1 cellular context compared by ENCODE assay signal in genomic region chr1:224067621-224068457, GRCh38.
A peak's percentile ranks its signal among the peaks of the same experiment; 100 is the strongest.
TF ChIP-seq lines count a peak whose summit lies in the region.

No MANE protein-coding gene starts in this region.

TF ChIP-seq in HEK293, 187 proteins besides CTCF, POLR2A, EP300 and RAD21 (continued from another document):
- 0 out of 2 replicates have a peak, but pooled peaks have one; percentile 34 for TF ChIP-seq HIC1 (tag by site-specific recombination; IDR thresholded peaks at IDR 0.05)
- peak; percentile 22; the same call in 1 of the 2 replicates for TF ChIP-seq TSHZ1 (tag by site-specific recombination; IDR thresholded peaks at IDR 0.05; ENCODE audit: borderline replicate concordance)
- peak; percentile 41; the same call in 1 of the 2 replicates for TF ChIP-seq ZNF660 (tag by site-specific recombination; IDR thresholded peaks at IDR 0.05)
- no peak for TF ChIP-seq ZNF133 (tag by site-specific recombination; IDR thresholded peaks at IDR 0.05)
- 0 out of 2 replicates have a peak, but pooled peaks have one; percentile 21 for TF ChIP-seq ZNF692 (tag by site-specific recombination; IDR thresholded peaks at IDR 0.05)
- peak; percentile 80 for TF ChIP-seq ZNF629 (tag by site-specific recombination; IDR thresholded peaks at IDR 0.05)
- peak; percentile 52; the same call in 1 of the 2 replicates for TF ChIP-seq ZFP37 (tag by site-specific recombination; IDR thresholded peaks at IDR 0.05)
- peak; percentile 57; the same call in 1 of the 2 replicates for TF ChIP-seq ZNF394 (tag by site-specific recombination; IDR thresholded peaks at IDR 0.05; ENCODE audit: borderline replicate concordance)
- peak; percentile 99 for TF ChIP-seq SP7 (tag by site-specific recombination; IDR thresholded peaks at IDR 0.05)
- peak; percentile 24; the same call in 1 of the 2 replicates for TF ChIP-seq ZNF600 (tag by site-specific recombination; IDR thresholded peaks at IDR 0.05)
- no peak for TF ChIP-seq ZNF501 (tag by site-specific recombination; IDR thresholded peaks at IDR 0.05)
- TF ChIP-seq PATZ1 (tag by site-specific recombination; IDR thresholded peaks at IDR 0.05) = 0 out of 2 replicates have a peak, but pooled peaks have one; percentile 12
- TF ChIP-seq ZNF184 (tag by site-specific recombination; IDR thresholded peaks at IDR 0.05) = peak; percentile 43; the same call in 1 of the 2 replicates
- TF ChIP-seq PRDM1 (tag by site-specific recombination; IDR thresholded peaks at IDR 0.05) = 0 out of 2 replicates have a peak, but pooled peaks have one; percentile 12
- TF ChIP-seq ZNF324 (tag by site-specific recombination; IDR thresholded peaks at IDR 0.05) = peak; percentile 15; the same call in 1 of the 2 replicates
- TF ChIP-seq YY1 (tag by site-specific recombination; IDR thresholded peaks at IDR 0.05) = no peak
- peak; percentile 34; the same call in 1 of the 2 replicates for TF ChIP-seq ZNF362 (tag by site-specific recombination; IDR thresholded peaks at IDR 0.05)
- TF ChIP-seq ZNF202 (tag by site-specific recombination; IDR thresholded peaks at IDR 0.05; ENCODE audit: borderline replicate concordance) = no peak
- peak; percentile 54; the same call in 1 of the 2 replicates for TF ChIP-seq KLF10 (tag by site-specific recombination; IDR thresholded peaks at IDR 0.05)
- no peak for TF ChIP-seq ZNF645 (tag by site-specific recombination; IDR thresholded peaks at IDR 0.05)
- TF ChIP-seq PRDM6 (tag by site-specific recombination; IDR thresholded peaks at IDR 0.05) = peak; percentile 70
- TF ChIP-seq ZBTB20 (tag by site-specific recombination; IDR thresholded peaks at IDR 0.05) = 0 out of 2 replicates have a peak, but pooled peaks have one; percentile 24
- peak; percentile 80 for TF ChIP-seq ZNF366 (tag by site-specific recombination; conservative IDR thresholded peaks at IDR 0.05)
- TF ChIP-seq IKZF3 (tag by site-specific recombination; IDR thresholded peaks at IDR 0.05) = 0 out of 2 replicates have a peak, but pooled peaks have one; percentile 26
